8 cellular contexts compared by ENCODE assay signal in genomic region chr11:123653405-123653996, GRCh38. TPM values are rescaled to one million over a fixed set of nuclear protein-coding genes. Genes with fewer than 3 reads are reported as not detected.
DNase-seq lines count a peak whose midpoint lies in the region; ATAC-seq and TF ChIP-seq lines count a peak whose summit lies in the region.

No MANE protein-coding gene starts in this region.

- H3K36me3 Mint-ChIP-seq in activated naive CD8-positive, alpha-beta T cell = peaks cover 3% of the 10 kb centered on the region
- H3K36me3 Mint-ChIP-seq in activated naive CD8-positive, alpha-beta T cell treated with anti-CD3 and anti-CD28 coated beads for 36 hours = no peaks in the 10 kb centered on the region
- H3K36me3 Mint-ChIP-seq in activated CD8-positive, alpha-beta T cell treated with anti-CD3 and anti-CD28 coated beads for 36 hours (ENCODE audit: low read depth) = no peaks in the 10 kb centered on the region

- no peak overlapping the region for H3K27ac ChIP-seq in thoracic aorta

- H3K36me3 ChIP-seq in iPS-15b (ENCODE audit: control insufficient read depth, insufficient read depth, low read length) (no peaks in the 10 kb centered on the region), thoracic aorta (no peaks in the 10 kb centered on the region)

- POLR2A ChIA-PET in activated CD8-positive, alpha-beta T cell treated with anti-CD3 and anti-CD28 coated beads for 36 hours (lab: Charles Lee) = no interaction called here

- peaks cover 33% of the 10 kb centered on the region for H3K27me3 Mint-ChIP-seq in activated naive CD8-positive, alpha-beta T cell
- peaks cover 59% of the 10 kb centered on the region for H3K27me3 Mint-ChIP-seq in activated naive CD8-positive, alpha-beta T cell treated with anti-CD3 and anti-CD28 coated beads for 36 hours
- H3K27me3 Mint-ChIP-seq in activated CD8-positive, alpha-beta T cell treated with anti-CD3 and anti-CD28 coated beads for 36 hours = peaks cover 44% of the 10 kb centered on the region

- H3K4me1 Mint-ChIP-seq in activated naive CD8-positive, alpha-beta T cell (ENCODE audit: low read depth) = peaks cover 5% of the 10 kb centered on the region
- peaks cover 2% of the 10 kb centered on the region for H3K4me1 Mint-ChIP-seq in activated naive CD8-positive, alpha-beta T cell treated with anti-CD3 and anti-CD28 coated beads for 36 hours
- peaks cover 4% of the 10 kb centered on the region for H3K4me1 Mint-ChIP-seq in activated CD8-positive, alpha-beta T cell treated with anti-CD3 and anti-CD28 coated beads for 36 hours (ENCODE audit: low read depth)

- no peak for DNase-seq in activated naive CD8-positive, alpha-beta T cell treated with anti-CD3 and anti-CD28 coated beads for 36 hours
- no peak for DNase-seq in activated CD8-positive, alpha-beta T cell treated with anti-CD3 and anti-CD28 coated beads for 36 hours
- DNase-seq in thoracic aorta (ENCODE audit: low spot score) = no peak
- no peak for DNase-seq in SIG-M5 (lab: John Stamatoyannopoulos, UW)
- DNase-seq in OCI-M1 (lab: John Stamatoyannopoulos, UW) = no peak

- intact Hi-C loops in activated CD8-positive, alpha-beta T cell treated with anti-CD3 and anti-CD28 coated beads for 36 hours (cut with micrococcal nuclease) = no loop called here

- peaks cover 7% of the 10 kb centered on the region for H3K9me3 Mint-ChIP-seq in activated naive CD8-positive, alpha-beta T cell (ENCODE audit: low read depth)
- H3K9me3 Mint-ChIP-seq in activated naive CD8-positive, alpha-beta T cell treated with anti-CD3 and anti-CD28 coated beads for 36 hours = peaks cover 1% of the 10 kb centered on the region
- no peaks in the 10 kb centered on the region for H3K9me3 Mint-ChIP-seq in activated CD8-positive, alpha-beta T cell treated with anti-CD3 and anti-CD28 coated beads for 36 hours

- H3K4me3 ChIP-seq in iPS-15b (ENCODE audit: low read depth, low read length) (peak overlapping the region; percentile 89), thoracic aorta (peak overlapping the region; percentile 70)

- H3K27ac Mint-ChIP-seq in activated naive CD8-positive, alpha-beta T cell = no peak overlapping the region
- no peak overlapping the region for H3K27ac Mint-ChIP-seq in activated naive CD8-positive, alpha-beta T cell treated with anti-CD3 and anti-CD28 coated beads for 36 hours
- no peak overlapping the region for H3K27ac Mint-ChIP-seq in activated CD8-positive, alpha-beta T cell treated with anti-CD3 and anti-CD28 coated beads for 36 hours

- no peaks in the 10 kb centered on the region for H3K9me3 ChIP-seq in iPS-15b (ENCODE audit: control insufficient read depth, insufficient read depth, low read length)
- H3K9me3 ChIP-seq in thoracic aorta = no peaks in the 10 kb centered on the region

- H3K4me3 Mint-ChIP-seq in activated naive CD8-positive, alpha-beta T cell = peak overlapping the region; percentile 72
- H3K4me3 Mint-ChIP-seq in activated naive CD8-positive, alpha-beta T cell treated with anti-CD3 and anti-CD28 coated beads for 36 hours = no peak overlapping the region
- peak overlapping the region; percentile 35 for H3K4me3 Mint-ChIP-seq in activated CD8-positive, alpha-beta T cell treated with anti-CD3 and anti-CD28 coated beads for 36 hours

- H3K4me1 ChIP-seq in iPS-15b (ENCODE audit: control insufficient read depth, insufficient read depth, low read length) (peaks cover 8% of the 10 kb centered on the region), thoracic aorta (ENCODE audit: control insufficient read depth in 1 of 2, low read depth in 2 of 2) (peaks cover 6 to 8% of the 10 kb centered on the region in 2 donors)

- TF ChIP-seq CTCF in activated CD8-positive, alpha-beta T cell treated with anti-CD3 and anti-CD28 coated beads for 36 hours (IDR thresholded peaks at IDR 0.05) = no peak
- TF ChIP-seq CTCF in thoracic aorta (IDR thresholded peaks at IDR 0.05) = no peak

- peaks cover 38% of the 10 kb centered on the region for H3K27me3 ChIP-seq in iPS-15b (ENCODE audit: control insufficient read depth, insufficient read depth, low read length)
- no peaks in the 10 kb centered on the region for H3K27me3 ChIP-seq in thoracic aorta (replicated peaks; ENCODE audit: insufficient read depth)

- ATAC-seq in activated CD8-positive, alpha-beta T cell treated with anti-CD3 and anti-CD28 coated beads for 36 hours = no peak
- ATAC-seq in thoracic aorta (ENCODE audit: insufficient number of reproducible peaks, low FRiP score, low read depth) (no peak), HG03521 (IDR thresholded peaks at IDR 0.05; ENCODE audit: unreplicated experiment) (no peak)

- no peak overlapping the region for H3K9ac ChIP-seq in iPS-15b (ENCODE audit: low read depth, low read length)

- CTCF ChIA-PET in activated CD8-positive, alpha-beta T cell treated with anti-CD3 and anti-CD28 coated beads for 36 hours (lab: Charles Lee) = interaction anchor here (2.3 to 4.3 kb wide), 4 partner anchors 11 to 57 kb away, joined by 6 to 19 read pairs (median 14); no protein-coding TSS in a partner anchor

RNA-seq across cellular contexts. Expression of gene SCN3B, which starts 0.9 kb away (rescaled TPM):
- not detected for total RNA-seq in activated naive CD8-positive, alpha-beta T cell treated with anti-CD3 and anti-CD28 coated beads for 36 hours
- total RNA-seq in activated CD8-positive, alpha-beta T cell treated with anti-CD3 and anti-CD28 coated beads for 36 hours = not detected
- total RNA-seq in thoracic aorta = under 1 TPM in 1 of 2 donors, not detected in 1; 0.35 TPM
